In the genomic region with DNA sequence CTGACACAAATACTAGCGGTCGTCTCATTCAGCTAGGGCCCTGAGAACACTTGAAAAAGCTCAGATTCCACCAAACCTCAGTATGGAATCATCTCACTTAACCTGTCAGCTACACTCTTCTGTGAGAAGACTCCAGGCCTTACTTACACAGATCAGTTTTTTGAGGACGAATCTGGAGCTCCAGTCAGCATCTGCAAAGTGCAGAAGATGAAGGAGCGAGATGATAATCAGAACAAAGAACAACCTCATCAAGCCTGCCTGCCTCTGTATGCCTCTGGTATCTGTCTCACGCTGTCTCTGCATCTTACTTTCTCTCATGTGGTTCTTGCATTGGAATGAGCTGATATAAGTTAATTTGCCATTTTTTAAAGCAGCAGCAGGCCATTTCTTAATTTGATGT, we compare ENCODE assay signal across 1 cellular context.
TF ChIP-seq lines count a peak whose summit lies in the region.

No MANE protein-coding gene starts in this region.

TF ChIP-seq in GM23338, 12 proteins besides CTCF, POLR2A, EP300 and RAD21 (continued from another document):
- TF ChIP-seq, protein P1, sequence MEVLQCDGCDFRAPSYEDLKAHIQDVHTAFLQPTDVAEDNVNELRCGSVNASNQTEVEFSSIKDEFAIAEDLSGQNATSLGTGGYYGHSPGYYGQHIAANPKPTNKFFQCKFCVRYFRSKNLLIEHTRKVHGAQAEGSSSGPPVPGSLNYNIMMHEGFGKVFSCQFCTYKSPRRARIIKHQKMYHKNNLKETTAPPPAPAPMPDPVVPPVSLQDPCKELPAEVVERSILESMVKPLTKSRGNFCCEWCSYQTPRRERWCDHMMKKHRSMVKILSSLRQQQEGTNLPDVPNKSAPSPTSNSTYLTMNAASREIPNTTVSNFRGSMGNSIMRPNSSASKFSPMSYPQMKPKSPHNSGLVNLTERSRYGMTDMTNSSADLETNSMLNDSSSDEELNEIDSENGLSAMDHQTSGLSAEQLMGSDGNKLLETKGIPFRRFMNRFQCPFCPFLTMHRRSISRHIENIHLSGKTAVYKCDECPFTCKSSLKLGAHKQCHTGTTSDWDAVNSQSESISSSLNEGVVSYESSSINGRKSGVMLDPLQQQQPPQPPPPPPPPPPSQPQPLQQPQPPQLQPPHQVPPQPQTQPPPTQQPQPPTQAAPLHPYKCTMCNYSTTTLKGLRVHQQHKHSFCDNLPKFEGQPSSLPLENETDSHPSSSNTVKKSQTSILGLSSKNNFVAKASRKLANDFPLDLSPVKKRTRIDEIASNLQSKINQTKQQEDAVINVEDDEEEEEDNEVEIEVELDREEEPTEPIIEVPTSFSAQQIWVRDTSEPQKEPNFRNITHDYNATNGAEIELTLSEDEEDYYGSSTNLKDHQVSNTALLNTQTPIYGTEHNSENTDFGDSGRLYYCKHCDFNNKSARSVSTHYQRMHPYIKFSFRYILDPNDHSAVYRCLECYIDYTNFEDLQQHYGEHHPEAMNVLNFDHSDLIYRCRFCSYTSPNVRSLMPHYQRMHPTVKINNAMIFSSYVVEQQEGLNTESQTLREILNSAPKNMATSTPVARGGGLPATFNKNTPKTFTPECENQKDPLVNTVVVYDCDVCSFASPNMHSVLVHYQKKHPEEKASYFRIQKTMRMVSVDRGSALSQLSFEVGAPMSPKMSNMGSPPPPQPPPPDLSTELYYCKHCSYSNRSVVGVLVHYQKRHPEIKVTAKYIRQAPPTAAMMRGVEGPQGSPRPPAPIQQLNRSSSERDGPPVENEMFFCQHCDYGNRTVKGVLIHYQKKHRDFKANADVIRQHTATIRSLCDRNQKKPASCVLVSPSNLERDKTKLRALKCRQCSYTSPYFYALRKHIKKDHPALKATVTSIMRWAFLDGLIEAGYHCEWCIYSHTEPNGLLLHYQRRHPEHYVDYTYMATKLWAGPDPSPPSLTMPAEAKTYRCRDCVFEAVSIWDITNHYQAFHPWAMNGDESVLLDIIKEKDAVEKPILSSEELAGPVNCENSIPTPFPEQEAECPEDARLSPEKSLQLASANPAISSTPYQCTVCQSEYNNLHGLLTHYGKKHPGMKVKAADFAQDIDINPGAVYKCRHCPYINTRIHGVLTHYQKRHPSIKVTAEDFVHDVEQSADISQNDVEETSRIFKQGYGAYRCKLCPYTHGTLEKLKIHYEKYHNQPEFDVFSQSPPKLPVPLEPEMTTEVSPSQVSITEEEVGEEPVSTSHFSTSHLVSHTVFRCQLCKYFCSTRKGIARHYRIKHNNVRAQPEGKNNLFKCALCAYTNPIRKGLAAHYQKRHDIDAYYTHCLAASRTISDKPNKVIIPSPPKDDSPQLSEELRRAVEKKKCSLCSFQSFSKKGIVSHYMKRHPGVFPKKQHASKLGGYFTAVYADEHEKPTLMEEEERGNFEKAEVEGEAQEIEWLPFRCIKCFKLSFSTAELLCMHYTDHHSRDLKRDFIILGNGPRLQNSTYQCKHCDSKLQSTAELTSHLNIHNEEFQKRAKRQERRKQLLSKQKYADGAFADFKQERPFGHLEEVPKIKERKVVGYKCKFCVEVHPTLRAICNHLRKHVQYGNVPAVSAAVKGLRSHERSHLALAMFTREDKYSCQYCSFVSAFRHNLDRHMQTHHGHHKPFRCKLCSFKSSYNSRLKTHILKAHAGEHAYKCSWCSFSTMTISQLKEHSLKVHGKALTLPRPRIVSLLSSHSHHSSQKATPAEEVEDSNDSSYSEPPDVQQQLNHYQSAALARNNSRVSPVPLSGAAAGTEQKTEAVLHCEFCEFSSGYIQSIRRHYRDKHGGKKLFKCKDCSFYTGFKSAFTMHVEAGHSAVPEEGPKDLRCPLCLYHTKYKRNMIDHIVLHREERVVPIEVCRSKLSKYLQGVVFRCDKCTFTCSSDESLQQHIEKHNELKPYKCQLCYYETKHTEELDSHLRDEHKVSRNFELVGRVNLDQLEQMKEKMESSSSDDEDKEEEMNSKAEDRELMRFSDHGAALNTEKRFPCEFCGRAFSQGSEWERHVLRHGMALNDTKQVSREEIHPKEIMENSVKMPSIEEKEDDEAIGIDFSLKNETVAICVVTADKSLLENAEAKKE (CRISPR knock-in tag; IDR thresholded peaks at IDR 0.05) = no peak
- no peak for TF ChIP-seq EZH2 (IDR thresholded peaks at IDR 0.05; ENCODE audit: low read depth, unreplicated experiment)
- no peak for TF ChIP-seq CREB1 (CRISPR knock-in tag; IDR thresholded peaks at IDR 0.05; ENCODE audit: low read depth)
